ENCODE assay signal across 8 cellular contexts in genomic region chr4:70687821-70688794, GRCh38. TPM values are rescaled to one million over a fixed set of nuclear protein-coding genes. Genes with fewer than 3 reads are reported as not detected.
DNase-seq lines count a peak whose midpoint lies in the region; ATAC-seq lines count a peak whose summit lies in the region.

UTP3 (plus strand) TSS chr4:70688532; CDS start chr4:70688678, 146 bp downstream.

- peaks cover 2% of the 10 kb centered on the region for H3K27me3 Mint-ChIP-seq in IgD-negative memory B cell

- ATAC-seq in GM21528 (IDR thresholded peaks at IDR 0.05; ENCODE audit: low FRiP score, unreplicated experiment) = peak; percentile 95

- peak; percentile 98 for DNase-seq in DMS153 (lab: John Stamatoyannopoulos, UW)
- DNase-seq in OCI-M2 (lab: John Stamatoyannopoulos, UW; ENCODE audit: unreplicated experiment) = peak; percentile 56
- DNase-seq in activated T-cell treated with anti-CD3 and anti-CD28 coated beads for 48 hours (ENCODE audit: low read depth) = peak; percentile 90
- DNase-seq in epithelial cell of prostate (ENCODE audit: low read depth, low spot score) = peak; percentile 92
- peak; percentile 97 for DNase-seq in mucosa of gallbladder (ENCODE audit: low spot score)
- DNase-seq in stimulated activated CD8-positive, alpha-beta memory T cell treated with anti-CD3 and anti-CD28 coated beads, Interleukin-4, amount 100 ng/mL, for 48 hours = peak; percentile 95

- H3K4me3 Mint-ChIP-seq in IgD-negative memory B cell = peak within 1 kb of the TSS; percentile 98 to 99 (median 99)

- peak within 1 kb of the TSS; percentile 97 to 99 (median 99) for H3K27ac Mint-ChIP-seq in IgD-negative memory B cell

- peaks cover 23 to 31% (median 27%) of the 10 kb centered on the region in 3 donors for H3K4me1 Mint-ChIP-seq in IgD-negative memory B cell

- peak within 1 kb of the TSS; percentile 91 for H3K27ac ChIP-seq in epithelial cell of prostate

- H3K9me3 Mint-ChIP-seq in IgD-negative memory B cell = no peaks in the 10 kb centered on the region

- H3K36me3 Mint-ChIP-seq in IgD-negative memory B cell = no peaks in the 10 kb centered on the region

RNA-seq across cellular contexts. Expression of gene UTP3, which starts in this region (rescaled TPM):
- 15.9 TPM for polyA plus RNA-seq in IgD-negative memory B cell
- total RNA-seq in mucosa of gallbladder = 17.1 TPM

Comparison
In these comparisons a context has a peak if more than half of its experiments do, and no peak if none do; other contexts are left out.
1. Peak in every context shown above with its lines: DNase-seq, ATAC-seq and H3K27ac ChIP-seq.